In genomic region chr6:34888874-34889555, GRCh38 we compare ENCODE assay signal across 8 cellular contexts. TPM values are rescaled to one million over a fixed set of nuclear protein-coding genes. Genes with fewer than 3 reads are reported as not detected.
DNase-seq lines count a peak whose midpoint lies in the region; ATAC-seq and TF ChIP-seq lines count a peak whose summit lies in the region.

ANKS1A (plus strand) TSS chr6:34889255; CDS start chr6:34889403, 148 bp downstream.

- H3K4me1 ChIP-seq in NT2/D1 (ENCODE audit: insufficient read depth, insufficient read length) = no peaks in the 10 kb centered on the region

- TF ChIP-seq CTCF in epithelial cell of esophagus (IDR thresholded peaks at IDR 0.05; ENCODE audit: insufficient read depth, low read depth, low read length, missing control alignments) = no peak

- H3K9ac ChIP-seq in NT2/D1 (ENCODE audit: insufficient read length, low read depth) = peak within 1 kb of the TSS; percentile 93

- H3K27me3 ChIP-seq in NT2/D1 (ENCODE audit: insufficient read depth, insufficient read length) = no peaks in the 10 kb centered on the region

- H3K4me3 ChIP-seq in NT2/D1 (ENCODE audit: insufficient read length, low read depth) = peak within 1 kb of the TSS; percentile 89
- H3K4me3 ChIP-seq in epithelial cell of esophagus (ENCODE audit: low read length) = peak within 1 kb of the TSS; percentile 100

- peak; percentile 45 for ATAC-seq in HG03521 (IDR thresholded peaks at IDR 0.05; ENCODE audit: unreplicated experiment)

- H3K36me3 ChIP-seq in NT2/D1 (ENCODE audit: insufficient read depth, insufficient read length, low read length) = peaks cover 11% of the 10 kb centered on the region

- H3K9me3 ChIP-seq in NT2/D1 (ENCODE audit: insufficient read depth, low read length) = no peaks in the 10 kb centered on the region

- DNase-seq in NCI-H446 (lab: John Stamatoyannopoulos, UW) (peak; percentile 21 to 63), NCI-H446 treated with DMSO at 0.1 percent for 48 hours (lab: John Stamatoyannopoulos, UW) (no peak), NT2/D1 (ENCODE audit: low read depth, low spot score) (no peak), activated T-cell treated with anti-CD3 and anti-CD28 coated beads for 1 hour (ENCODE audit: low read depth) (peak; percentile 92), epithelial cell of esophagus (ENCODE audit: low read depth) (peak; percentile 90), mucosa of gallbladder (ENCODE audit: low spot score) (peak; percentile 87)
- DNase-seq in stimulated activated CD8-positive, alpha-beta memory T cell treated with anti-CD3 and anti-CD28 coated beads, Interleukin-4, amount 100 ng/mL, for 1 hour (ENCODE audit: low read depth in 2 of 2, low spot score in 1 of 2) = peak; percentile 86 to 87

RNA-seq across cellular contexts. Expression of gene ANKS1A, which starts in this region (rescaled TPM):
- 43.2 TPM for total RNA-seq in mucosa of gallbladder

Comparison
In these comparisons a context has a peak if more than half of its experiments do, and no peak if none do; other contexts are left out.
1. DNase-seq: peak in NCI-H446 (2 of 2), activated T-cell treated with anti-CD3 and anti-CD28 coated beads for 1 hour (single experiment), epithelial cell of esophagus (single experiment), mucosa of gallbladder (single experiment) and stimulated activated CD8-positive, alpha-beta memory T cell treated with anti-CD3 and anti-CD28 coated beads, Interleukin-4, amount 100 ng/mL, for 1 hour (2 of 2); none in NCI-H446 treated with DMSO at 0.1 percent for 48 hours (single experiment) and NT2/D1 (single experiment).